In genomic region chr7:155001756-155002410, GRCh38 we compare ENCODE assay signal across 8 cellular contexts. TPM values are rescaled to one million over a fixed set of nuclear protein-coding genes. Genes with fewer than 3 reads are reported as not detected.
DNase-seq lines count a peak whose midpoint lies in the region; ATAC-seq and TF ChIP-seq lines count a peak whose summit lies in the region.

No MANE protein-coding gene starts in this region.

- H3K36me3 Mint-ChIP-seq in Calu3 (ENCODE audit: insufficient read depth, unreplicated experiment): peaks cover 32% of the 10 kb centered on the region
- peaks cover 4% of the 10 kb centered on the region for H3K36me3 Mint-ChIP-seq in activated naive CD4-positive, alpha-beta T cell treated with anti-CD3 and anti-CD28 coated beads, Interleukin-2, amount 50 U/mL, for 24 hours
- H3K36me3 Mint-ChIP-seq in immature natural killer cell: peaks cover under 1 to 4% (median 3%) of the 10 kb centered on the region in 3 donors

- CTCF ChIA-PET in Calu3 (lab: Charles Lee): interaction anchor here (0.7 kb wide), 1 partner anchor 362 kb away, joined by 3 read pairs; no protein-coding TSS in a partner anchor

- TF ChIP-seq CTCF in Calu3 (IDR thresholded peaks at IDR 0.05; ENCODE audit: unreplicated experiment): no peak

- H3K36me3 ChIP-seq in subcutaneous abdominal adipose tissue (ENCODE audit: control insufficient read depth in 5 of 5, insufficient read depth in 5 of 5, low read length in 5 of 5): peaks cover 3 to 17% (median 11%) of the 10 kb centered on the region in 5 donors

- peaks cover 2 to 22% (median 20%) of the 10 kb centered on the region in 5 donors for H3K4me1 ChIP-seq in subcutaneous abdominal adipose tissue (ENCODE audit: control insufficient read depth in 5 of 5, insufficient read depth in 5 of 5, low read length in 5 of 5)

- H3K4me1 Mint-ChIP-seq in Calu3 (ENCODE audit: low read depth, unreplicated experiment) (no peaks in the 10 kb centered on the region), immature natural killer cell (peaks cover 13 to 18% of the 10 kb centered on the region in 2 donors)
- H3K4me1 Mint-ChIP-seq in activated naive CD4-positive, alpha-beta T cell treated with anti-CD3 and anti-CD28 coated beads, Interleukin-2, amount 50 U/mL, for 24 hours: peaks cover 19% of the 10 kb centered on the region

- H3K27me3 Mint-ChIP-seq in Calu3 (ENCODE audit: unreplicated experiment): no peaks in the 10 kb centered on the region
- no peaks in the 10 kb centered on the region for H3K27me3 Mint-ChIP-seq in activated naive CD4-positive, alpha-beta T cell treated with anti-CD3 and anti-CD28 coated beads, Interleukin-2, amount 50 U/mL, for 24 hours
- peaks cover 6 to 15% (median 7%) of the 10 kb centered on the region in 3 donors for H3K27me3 Mint-ChIP-seq in immature natural killer cell (ENCODE audit: low read depth in 3 of 3)

- peak overlapping the region in 4 of 5 donors; percentile 71 to 83 (median 77) for H3K9ac ChIP-seq in subcutaneous abdominal adipose tissue (ENCODE audit: low read length in 5 of 5)

- peak overlapping the region; percentile 30 for H3K27ac ChIP-seq in subcutaneous abdominal adipose tissue (ENCODE audit: low read depth, low read length)

- peak overlapping the region; percentile 63 to 92 (median 66) for H3K4me3 ChIP-seq in subcutaneous abdominal adipose tissue (ENCODE audit: low read depth in 1 of 5, low read length in 5 of 5)

- intact Hi-C loops in Calu3 (cut with micrococcal nuclease; ENCODE audit: unreplicated experiment): loop anchor here (5.0 kb wide), 2 partner anchors 190 to 345 kb away; no protein-coding TSS in a partner anchor

- ATAC-seq in GM19438 (IDR thresholded peaks at IDR 0.05; ENCODE audit: low read depth, unreplicated experiment): peak; percentile 15
- peak; percentile 2 for ATAC-seq in HG03457 (IDR thresholded peaks at IDR 0.05; ENCODE audit: unreplicated experiment)
- ATAC-seq in HG03565 (IDR thresholded peaks at IDR 0.05; ENCODE audit: unreplicated experiment): no peak

- H3K4me3 Mint-ChIP-seq in Calu3 (ENCODE audit: low read depth, unreplicated experiment) (no peak overlapping the region), immature natural killer cell (peak overlapping the region in 2 of 5 donors; percentile 81 to 84)
- H3K4me3 Mint-ChIP-seq in activated naive CD4-positive, alpha-beta T cell treated with anti-CD3 and anti-CD28 coated beads, Interleukin-2, amount 50 U/mL, for 24 hours: peak overlapping the region; percentile 89

- H3K27me3 ChIP-seq in subcutaneous abdominal adipose tissue (ENCODE audit: control insufficient read depth in 5 of 5, insufficient read depth in 4 of 5, low read length in 5 of 5): no peaks in the 10 kb centered on the region

- no peaks in the 10 kb centered on the region for H3K9me3 ChIP-seq in subcutaneous abdominal adipose tissue (ENCODE audit: control insufficient read depth in 5 of 5, low read length in 5 of 5)

- TSS peak; percentile 27 for BruUV-seq in Calu3 (replicated peaks; lab: Mats Ljungman, UMichigan)

- H3K27ac Mint-ChIP-seq in Calu3 (ENCODE audit: unreplicated experiment) (peak overlapping the region; percentile 64), immature natural killer cell (peak overlapping the region in 5 of 6 donors; percentile 67 to 92 (median 85))
- H3K27ac Mint-ChIP-seq in activated naive CD4-positive, alpha-beta T cell treated with anti-CD3 and anti-CD28 coated beads, Interleukin-2, amount 50 U/mL, for 24 hours: peak overlapping the region; percentile 95

- DNase-seq in Calu3 (peak; percentile 18), immature natural killer cell (no peak), NCI-H187 (lab: John Stamatoyannopoulos, UW) (no peak)

- H3K9me3 Mint-ChIP-seq in Calu3 (ENCODE audit: low read depth, unreplicated experiment) (no peaks in the 10 kb centered on the region), immature natural killer cell (no peaks in the 10 kb centered on the region)
- H3K9me3 Mint-ChIP-seq in activated naive CD4-positive, alpha-beta T cell treated with anti-CD3 and anti-CD28 coated beads, Interleukin-2, amount 50 U/mL, for 24 hours: no peaks in the 10 kb centered on the region

RNA-seq across cellular contexts. Expression of gene PAXIP1, which starts 1.0 kb away (rescaled TPM):
- 23.1 and 24.3 TPM in 2 replicates for total RNA-seq in Calu3 (2022)
- 1 to 10 TPM in 1 of 3 donors, under 1 TPM in 2; 0.12 to 2.4 (median 0.67) TPM for polyA plus RNA-seq in immature natural killer cell
